ENCODE assay signal across 8 cellular contexts in genomic region chr6:3748208-3748701, GRCh38. TPM values are rescaled to one million over a fixed set of nuclear protein-coding genes. Genes with fewer than 3 reads are reported as not detected.
DNase-seq lines count a peak whose midpoint lies in the region; ATAC-seq and TF ChIP-seq lines count a peak whose summit lies in the region.

No MANE protein-coding gene starts in this region.

- H3K27me3 ChIP-seq in DOHH2 (ENCODE audit: control insufficient read depth, low read length) (peaks cover 54% of the 10 kb centered on the region), mammary epithelial cell (ENCODE audit: insufficient read depth, low read length) (no peaks in the 10 kb centered on the region), kidney epithelial cell (ENCODE audit: control insufficient read depth, insufficient read depth, low read length) (no peaks in the 10 kb centered on the region)

- H3K27ac ChIP-seq in DOHH2 (ENCODE audit: low read depth, low read length) (no peak overlapping the region), mammary epithelial cell (ENCODE audit: insufficient read depth, low read depth, low read length) (peak overlapping the region; percentile 33)

- CTCF ChIA-PET in mammary epithelial cell (lab: Charles Lee; ENCODE audit: low non-redundant PET): no interaction called here

- H3K36me3 ChIP-seq in DOHH2 (ENCODE audit: control insufficient read depth, low read length): no peaks in the 10 kb centered on the region
- peaks cover 3% of the 10 kb centered on the region for H3K36me3 ChIP-seq in mammary epithelial cell (ENCODE audit: insufficient read depth, low read length)
- H3K36me3 ChIP-seq in kidney epithelial cell (ENCODE audit: control insufficient read depth, insufficient read depth, low read length): no peaks in the 10 kb centered on the region

- H2AFZ ChIP-seq in mammary epithelial cell (ENCODE audit: low read depth, low read length): peak overlapping the region; percentile 10

- H3K9me3 ChIP-seq in DOHH2 (ENCODE audit: control insufficient read depth, insufficient read depth, low read length): no peaks in the 10 kb centered on the region
- no peaks in the 10 kb centered on the region for H3K9me3 ChIP-seq in mammary epithelial cell (replicated peaks; ENCODE audit: insufficient read depth, low read length)

- no peaks in the 10 kb centered on the region for H3K9me2 ChIP-seq in DOHH2 (replicated peaks; ENCODE audit: control insufficient read depth, low read length)

- no TSS peak for BruUV-seq in mammary epithelial cell (replicated peaks; lab: Mats Ljungman, UMichigan)

- in situ Hi-C loops in mammary epithelial cell (cut with MboI; ENCODE audit: low sequenced_read_pairs in 2 of 2): loop anchor here in 1 of 2 donors (5.0 to 10.0 kb wide), 3 partner anchors 79 to 259 kb away; no protein-coding TSS in a partner anchor

- H3K4me3 ChIP-seq in DOHH2 (ENCODE audit: low read length) (no peak overlapping the region), mammary epithelial cell (replicated peaks in 1 of 3; ENCODE audit: insufficient read depth in 1 of 3, low read depth in 2 of 3, low read length in 3 of 3) (peak overlapping the region in 1 of 3 experiments; percentile 37), kidney epithelial cell (ENCODE audit: low read depth, low read length) (no peak overlapping the region)

- intact Hi-C loops in mammary epithelial cell (cut with micrococcal nuclease): loop anchor here (1.0 kb wide), 6 partner anchors 55 to 243 kb away; partner anchors contain the start of gene FAM50B

- H3K9ac ChIP-seq in mammary epithelial cell (ENCODE audit: insufficient read depth, low read length): no peak overlapping the region

- no peak overlapping the region for H3K4me2 ChIP-seq in DOHH2 (ENCODE audit: low read length)
- peak overlapping the region; percentile 98 for H3K4me2 ChIP-seq in mammary epithelial cell (ENCODE audit: insufficient read depth, low read depth, low read length)

- TF ChIP-seq CTCF in DOHH2 (IDR thresholded peaks at IDR 0.05; ENCODE audit: low read depth, low read length, poor library complexity, severe bottlenecking): peak; percentile 71
- peak; percentile 67 to 91 for TF ChIP-seq CTCF in mammary epithelial cell (conservative IDR thresholded peaks at IDR 0.05 in 1 of 2, IDR thresholded peaks at IDR 0.05 in 1 of 2; ENCODE audit: extremely low read depth in 1 of 2, insufficient read depth in 1 of 2, low read depth in 1 of 2, low read length in 2 of 2)
- peak; percentile 76 for TF ChIP-seq CTCF in kidney epithelial cell (IDR thresholded peaks at IDR 0.05; ENCODE audit: insufficient read depth, low read length, poor library complexity, severe bottlenecking)

- H3K79me2 ChIP-seq in DOHH2 (ENCODE audit: control insufficient read depth, low read length) (no peaks in the 10 kb centered on the region), mammary epithelial cell (ENCODE audit: insufficient read depth, low read length) (peaks cover 85% of the 10 kb centered on the region)

- H4K20me1 ChIP-seq in DOHH2 (ENCODE audit: control insufficient read depth, insufficient read depth, low read depth, low read length): peaks cover 6% of the 10 kb centered on the region; the same call in 1 of the 2 replicates
- H4K20me1 ChIP-seq in mammary epithelial cell (ENCODE audit: insufficient read depth, low read length): no peaks in the 10 kb centered on the region

- ATAC-seq in GM18909 (IDR thresholded peaks at IDR 0.05; ENCODE audit: poor library complexity, unreplicated experiment): no peak

- peaks cover 40% of the 10 kb centered on the region for H3K4me1 ChIP-seq in DOHH2 (ENCODE audit: control insufficient read depth, low read length)
- peaks cover 37% of the 10 kb centered on the region for H3K4me1 ChIP-seq in mammary epithelial cell (ENCODE audit: insufficient read depth, low read length)

- DNase-seq in HK-2 (ENCODE audit: unreplicated experiment): peak; percentile 66
- peak; percentile 24 for DNase-seq in SHP77 treated with DMSO at 0.1 percent for 48 hours (lab: John Stamatoyannopoulos, UW)
- peak; percentile 65 for DNase-seq in mammary epithelial cell
- no peak for DNase-seq in kidney epithelial cell (ENCODE audit: low read depth)
- peak; percentile 30 for DNase-seq in stimulated activated CD4-positive, alpha-beta T cell treated with anti-CD3 and anti-CD28 coated beads, Interleukin-4, amount 100 ng/mL, for 1 hour
- DNase-seq in NCI-H1092 (lab: John Stamatoyannopoulos, UW): no peak

- dilution Hi-C loops in mammary epithelial cell (cut with HindIII; ENCODE audit: low sequenced_read_pairs): no loop called here

- 46% methylated on average over 9 of the region's 10 CpGs for WGBS in mammary epithelial cell (ENCODE audit: low coverage, missing lambda C conversion rate)

- H3F3A ChIP-seq in DOHH2 (ENCODE audit: control insufficient read depth, insufficient read depth): peaks cover 2% of the 10 kb centered on the region; the same call in 1 of the 2 replicates

RNA-seq across cellular contexts. Expression of gene PXDC1, which starts 3.3 kb away (rescaled TPM):
- total RNA-seq in mammary epithelial cell: 100 to 1,000 TPM in 1 of 2 donors, 10 to 100 TPM in 1; 40.4 to 180 TPM
- 12.1 TPM for polyA plus RNA-seq in mammary epithelial cell
- 10.3 TPM for polyA minus RNA-seq in mammary epithelial cell
- 92.4 and 99.1 TPM in 2 replicates for total RNA-seq in kidney epithelial cell

Comparison
In these comparisons a context has a peak if more than half of its experiments do, and no peak if none do; other contexts are left out.
1. DNase-seq: peak in HK-2 (single experiment), SHP77 treated with DMSO at 0.1 percent for 48 hours (single experiment), mammary epithelial cell (single experiment) and stimulated activated CD4-positive, alpha-beta T cell treated with anti-CD3 and anti-CD28 coated beads, Interleukin-4, amount 100 ng/mL, for 1 hour (single experiment); none in kidney epithelial cell (single experiment) and NCI-H1092 (single experiment).
2. Peak in every context shown above with its lines, with median percentiles within 50 percentile points of each other: CTCF ChIP-seq.